19 cellular contexts compared by ENCODE assay signal in the genomic region with DNA sequence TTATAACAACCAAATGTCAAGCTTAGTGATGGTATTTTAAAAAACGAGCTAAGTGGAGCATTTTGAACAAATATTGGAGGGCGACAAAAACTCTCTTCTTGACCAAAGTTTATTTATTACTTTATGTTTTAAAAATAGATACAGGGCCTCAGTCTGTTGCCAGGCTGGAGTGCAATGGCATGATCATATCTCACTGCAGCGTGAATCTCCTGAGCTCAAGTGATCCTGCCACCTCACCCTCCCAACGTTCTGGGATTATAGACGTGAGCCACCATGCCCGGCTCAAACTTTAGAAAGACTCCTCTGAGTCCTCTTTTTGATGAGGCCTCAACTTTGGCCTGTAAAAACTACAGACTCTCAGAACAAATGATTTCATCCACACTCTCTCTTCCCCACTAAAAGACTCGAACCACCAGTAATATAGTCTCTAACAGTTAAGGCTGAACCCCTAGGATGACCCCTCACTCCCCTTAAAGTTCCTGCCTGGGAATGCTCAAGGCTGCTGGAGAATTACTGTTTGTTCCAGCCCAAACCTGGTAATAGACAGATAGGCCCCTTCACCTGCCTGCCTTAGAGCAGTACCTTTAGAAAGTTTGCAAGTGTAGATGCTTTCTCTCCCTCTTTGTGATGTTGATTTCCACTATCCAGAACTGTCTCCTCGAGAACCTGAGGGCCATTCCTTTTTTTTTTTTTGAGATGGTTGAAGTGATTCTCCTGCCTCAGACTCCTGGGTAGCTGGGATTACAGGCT. TPM values are rescaled to one million over a fixed set of nuclear protein-coding genes. Genes with fewer than 3 reads are reported as not detected.
DNase-seq lines count a peak whose midpoint lies in the region; ATAC-seq and TF ChIP-seq lines count a peak whose summit lies in the region.
"Had no signal": no experiment of that assay in that cellular context is flagged by ENCODE, and none has a peak within 500 bp of the region (broad histone marks: within the 10 kb centered on the region; RNA-seq: fewer than 3 reads in every experiment).

No MANE protein-coding gene starts in this region.

- H3F3A ChIP-seq in GM23248 (ENCODE audit: insufficient read depth), result no peaks in the 10 kb centered on the region

- H3K9ac ChIP-seq in GM23248, result no peak overlapping the region
- H3K9ac ChIP-seq: KMS-11 had no signal

- TF ChIP-seq CTCF in psoas muscle (IDR thresholded peaks at IDR 0.05), result no peak

- no peaks in the 10 kb centered on the region for H3K9me2 ChIP-seq in GM23248 (ENCODE audit: insufficient read depth)

- peaks cover 13% of the 10 kb centered on the region for H3K4me1 ChIP-seq in psoas muscle
- peaks cover 15% of the 10 kb centered on the region for H3K4me1 ChIP-seq in GM23248 (ENCODE audit: insufficient read depth)

- H3K27ac Mint-ChIP-seq in T-helper 17 cell, result peak overlapping the region; percentile 53

- H3K36me3 ChIP-seq in H7 (replicated peaks; ENCODE audit: control insufficient read depth, insufficient read depth, low read length), result no peaks in the 10 kb centered on the region
- H3K36me3 ChIP-seq in psoas muscle (ENCODE audit: insufficient read depth in 1 of 2, low read depth in 1 of 2), result no peaks in the 10 kb centered on the region
- no peaks in the 10 kb centered on the region for H3K36me3 ChIP-seq in GM23248 (ENCODE audit: low read depth)

- H3K4me1 Mint-ChIP-seq in T-helper 17 cell, result peaks cover 6% of the 10 kb centered on the region

- H3K4me2 ChIP-seq in GM23248 (ENCODE audit: unreplicated experiment), result no peak overlapping the region
- H3K4me2 ChIP-seq: KMS-11 had no signal

- 28 to 43% (median 31%) methylated on average over 8 of the region's 8 CpGs for WGBS in psoas muscle, 3 donors
- WGBS in GM23248 (ENCODE audit: low coverage in 1 of 2, low lambda C conversion rate in 2 of 2, missing lambda C conversion rate in 2 of 2), 2 experiments, result 74 to 76% methylated on average over 8 of the region's 8 CpGs

- peak; percentile 22 for DNase-seq in H7
- no peak for DNase-seq in T-helper 17 cell
- no peak for DNase-seq in left ventricle myocardium superior
- no peak for DNase-seq in psoas muscle
- no peak for DNase-seq in dedifferentiated amniotic fluid mesenchymal stem cell (ENCODE audit: extremely low spot score)
- DNase-seq in cerebellum (ENCODE audit: low spot score), result no peak
- DNase-seq in NOMO-1 treated with DMSO at 0.1 percent for 48 hours (lab: John Stamatoyannopoulos, UW; ENCODE audit: unreplicated experiment), result no peak
- no peak for DNase-seq in GM23248
- DNase-seq: ACHN, Caco-2, GDM1, NCI-H1417 treated with DMSO at 0.1 percent for 48 hours, NCI-H187 treated with DMSO at 0.1 percent for 48 hours, NCI-H510A treated with DMSO at 0.1 percent for 48 hours, NCI-H774, OCI-M1, RPMI8226 had no signal

- intact Hi-C loops in left ventricle myocardium superior (cut with micrococcal nuclease) (no loop called here), psoas muscle (cut with DNase I) (no loop called here)

- H3K79me2 ChIP-seq in GM23248 (ENCODE audit: insufficient read depth), result no peaks in the 10 kb centered on the region

- no peaks in the 10 kb centered on the region for H3K27me3 Mint-ChIP-seq in T-helper 17 cell

- peak overlapping the region; percentile 66 for H3K27ac ChIP-seq in psoas muscle
- no peak overlapping the region for H3K27ac ChIP-seq in GM23248
- H3K27ac ChIP-seq: KMS-11 had no signal

- ATAC-seq in T-helper 17 cell, result no peak
- ATAC-seq in left ventricle myocardium superior, result peak; percentile 76
- peak; percentile 57 to 94 (median 88) for ATAC-seq in psoas muscle
- ATAC-seq: HCT116 had no signal

- in situ Hi-C loops in GM23248 (cut with MboI), result no loop called here

- no peak overlapping the region for H3K4me3 Mint-ChIP-seq in T-helper 17 cell

- H3K27me3 ChIP-seq in H7 (ENCODE audit: control insufficient read depth, insufficient read depth, low read length) (peaks cover 28% of the 10 kb centered on the region), psoas muscle (ENCODE audit: insufficient read depth in 3 of 3, low read length in 2 of 3) (no peaks in the 10 kb centered on the region), GM23248 (replicated peaks; ENCODE audit: insufficient read depth) (no peaks in the 10 kb centered on the region)

- no peak overlapping the region for H2AFZ ChIP-seq in GM23248

- H3K9me3 ChIP-seq in T-helper 17 cell (ENCODE audit: control insufficient read depth, low read length, poor library complexity, severe bottlenecking) (no peaks in the 10 kb centered on the region), psoas muscle (no peaks in the 10 kb centered on the region), GM23248 (ENCODE audit: low read depth) (no peaks in the 10 kb centered on the region)
- H3K9me3 ChIP-seq: Caco-2 had no signal

- H4K20me1 ChIP-seq in GM23248 (ENCODE audit: insufficient read depth), result no peaks in the 10 kb centered on the region

- H3K4me3 ChIP-seq in H7 (ENCODE audit: insufficient read depth, low read depth, low read length), result no peak overlapping the region
- H3K4me3 ChIP-seq in psoas muscle, result no peak overlapping the region
- no peak overlapping the region for H3K4me3 ChIP-seq in GM23248

- no peaks in the 10 kb centered on the region for H3K36me3 Mint-ChIP-seq in T-helper 17 cell (ENCODE audit: low read depth)

RNA-seq across cellular contexts. Expression of a gene that starts 55.3 kb away (rescaled TPM):
- total RNA-seq in H7 (2014; rRNA removed; shearing (Covaris generic)), result 0.62 and 0.78 TPM in 2 replicates
- total RNA-seq in T-helper 17 cell, result 1 to 10 TPM; 7.1 to 8.6 TPM
- 1.3 TPM for total RNA-seq in left ventricle myocardium superior
- total RNA-seq in psoas muscle, result under 1 TPM; 0.34 to 0.64 (median 0.43) TPM
- under 1 TPM; 0.06 to 0.13 (median 0.08) TPM for polyA plus RNA-seq in psoas muscle
- total RNA-seq in cerebellum, result 1.7 TPM
- 0.54 and 1.0 TPM in 2 replicates for total RNA-seq in GM23248 (2014; rRNA removed; shearing (Covaris generic))
- 0.96 and 1.5 TPM in 2 replicates for polyA plus RNA-seq in GM23248 (2016; fragmentation: Nextera tagmentation; extraction: Ambion mirVana)
